In genomic region chr1:111855260-111855659, GRCh38 we compare ENCODE assay signal across 35 cellular contexts.
"Had no signal": no experiment of that assay in that cellular context is flagged by ENCODE, and none has a peak within 500 bp of the region (broad histone marks: within the 10 kb centered on the region; RNA-seq: fewer than 3 reads in every experiment).

No MANE protein-coding gene starts in this region.

- ATAC-seq: activated CD4-positive, alpha-beta T cell treated with anti-CD3 and anti-CD28 coated beads for 36 hours; activated CD8-positive, alpha-beta memory T cell treated with anti-CD3 and anti-CD28 coated beads, Interleukin-2, amount 10 ng/mL, durations not matched to agents 7 days and 5 days; activated CD8-positive, alpha-beta T cell treated with anti-CD3 and anti-CD28 coated beads, Interleukin-2, amount 10 ng/mL, durations not matched to agents 7 days and 5 days; activated naive CD8-positive, alpha-beta T cell treated with anti-CD3 and anti-CD28 coated beads, Interleukin-2, amount 50 U/mL, for 24 hours; body of pancreas; effector memory CD8-positive, alpha-beta T cell; gastroesophageal sphincter; T-helper 17 cell had no signal

- H3K9me3 Mint-ChIP-seq: activated CD4-positive, alpha-beta memory T cell treated with anti-CD3 and anti-CD28 coated beads for 36 hours; activated CD4-positive, alpha-beta T cell treated with anti-CD3 and anti-CD28 coated beads, Interleukin-2, amount 10 ng/mL, durations not matched to agents 24 days and 14 days; activated naive CD4-positive, alpha-beta T cell treated with anti-CD3 and anti-CD28 coated beads for 36 hours; activated naive CD4-positive, alpha-beta T cell treated with anti-CD3 and anti-CD28 coated beads, Interleukin-2, amount 50 U/mL, for 24 hours; activated naive CD8-positive, alpha-beta T cell treated with anti-CD3 and anti-CD28 coated beads for 36 hours; activated naive CD8-positive, alpha-beta T cell treated with anti-CD3 and anti-CD28 coated beads, Interleukin-2, amount 50 U/mL, for 24 hours; activated T-helper 1 cell treated with anti-CD3 and anti-CD28 coated beads, Interleukin-12 subunit alpha, Interleukin-12 subunit beta, Interleukin-2, Interleukin-4 antibody, amounts not matched to agents 30 ng/mL and 10 ng/mL and 1 ng/mL, durations not matched to agents 14 hours and 24 hours and 36 hours; activated T-helper 2 cell treated with anti-CD3 and anti-CD28 coated beads, Interferon-gamma antibody, Interleukin-2, Interleukin-4, amounts not matched to agents 10 μg/mL and 5 μg/mL and 100 μg/mL, durations not matched to agents 14 hours and 24 hours and 36 hours; effector memory CD8-positive, alpha-beta T cell; T-helper 2 cell treated with Interferon-gamma antibody and Interleukin-4, amounts not matched to agents 5 μg/mL and 100 μg/mL, for 36 hours had no signal

- H3K4me3 Mint-ChIP-seq: activated CD4-positive, alpha-beta memory T cell treated with anti-CD3 and anti-CD28 coated beads for 36 hours; activated CD4-positive, alpha-beta T cell treated with anti-CD3 and anti-CD28 coated beads for 36 hours; activated CD4-positive, alpha-beta T cell treated with anti-CD3 and anti-CD28 coated beads, Interleukin-2, amount 10 ng/mL, durations not matched to agents 24 days and 14 days; activated CD8-positive, alpha-beta memory T cell treated with anti-CD3 and anti-CD28 coated beads, Interleukin-2, amount 10 ng/mL, durations not matched to agents 7 days and 5 days; activated CD8-positive, alpha-beta T cell treated with anti-CD3 and anti-CD28 coated beads, Interleukin-2, amount 10 ng/mL, durations not matched to agents 7 days and 5 days; activated naive CD4-positive, alpha-beta T cell treated with anti-CD3 and anti-CD28 coated beads for 36 hours; activated naive CD4-positive, alpha-beta T cell treated with anti-CD3 and anti-CD28 coated beads, Interleukin-2, amount 50 U/mL, for 24 hours; activated naive CD8-positive, alpha-beta T cell treated with anti-CD3 and anti-CD28 coated beads for 36 hours; activated naive CD8-positive, alpha-beta T cell treated with anti-CD3 and anti-CD28 coated beads, Interleukin-2, amount 50 U/mL, for 24 hours; activated T-helper 1 cell treated with anti-CD3 and anti-CD28 coated beads, Interleukin-12 subunit alpha, Interleukin-12 subunit beta, Interleukin-2, Interleukin-4 antibody, amounts not matched to agents 30 ng/mL and 10 ng/mL and 1 ng/mL, durations not matched to agents 14 hours and 24 hours and 36 hours; effector memory CD8-positive, alpha-beta T cell; T-helper 17 cell; T-helper 2 cell treated with Interferon-gamma antibody and Interleukin-4, amounts not matched to agents 5 μg/mL and 100 μg/mL, for 36 hours had no signal

- H3K4me1 ChIP-seq: adrenal gland, body of pancreas, esophagus squamous epithelium had no signal

- H3K9me3 ChIP-seq: adrenal gland, body of pancreas, esophagus squamous epithelium, gastroesophageal sphincter had no signal

- H3K4me3 ChIP-seq: adrenal gland, body of pancreas, esophagus squamous epithelium, gastroesophageal sphincter had no signal

- H3K4me1 Mint-ChIP-seq: activated CD4-positive, alpha-beta T cell treated with anti-CD3 and anti-CD28 coated beads for 36 hours; activated CD4-positive, alpha-beta T cell treated with anti-CD3 and anti-CD28 coated beads, Interleukin-2, amount 10 ng/mL, durations not matched to agents 24 days and 14 days; activated CD8-positive, alpha-beta memory T cell treated with anti-CD3 and anti-CD28 coated beads, Interleukin-2, amount 10 ng/mL, durations not matched to agents 7 days and 5 days; activated naive CD4-positive, alpha-beta T cell treated with anti-CD3 and anti-CD28 coated beads, Interleukin-2, amount 50 U/mL, for 24 hours; activated naive CD8-positive, alpha-beta T cell treated with anti-CD3 and anti-CD28 coated beads for 36 hours; activated naive CD8-positive, alpha-beta T cell treated with anti-CD3 and anti-CD28 coated beads, Interleukin-2, amount 50 U/mL, for 24 hours had no signal

- H3K27me3 ChIP-seq: adrenal gland, body of pancreas, gastroesophageal sphincter had no signal

- H3K36me3 ChIP-seq: adrenal gland, esophagus squamous epithelium, gastroesophageal sphincter, WERI-Rb-1 had no signal

- H3K27ac Mint-ChIP-seq: activated CD4-positive, alpha-beta memory T cell treated with anti-CD3 and anti-CD28 coated beads for 36 hours; activated CD4-positive, alpha-beta T cell treated with anti-CD3 and anti-CD28 coated beads for 36 hours; activated CD4-positive, alpha-beta T cell treated with anti-CD3 and anti-CD28 coated beads, Interleukin-2, amount 10 ng/mL, durations not matched to agents 24 days and 14 days; activated CD8-positive, alpha-beta memory T cell treated with anti-CD3 and anti-CD28 coated beads, Interleukin-2, amount 10 ng/mL, durations not matched to agents 7 days and 5 days; activated CD8-positive, alpha-beta T cell treated with anti-CD3 and anti-CD28 coated beads, Interleukin-2, amount 10 ng/mL, durations not matched to agents 7 days and 5 days; activated naive CD4-positive, alpha-beta T cell treated with anti-CD3 and anti-CD28 coated beads for 36 hours; activated naive CD4-positive, alpha-beta T cell treated with anti-CD3 and anti-CD28 coated beads, Interleukin-2, amount 50 U/mL, for 24 hours; activated naive CD8-positive, alpha-beta T cell treated with anti-CD3 and anti-CD28 coated beads for 36 hours; activated naive CD8-positive, alpha-beta T cell treated with anti-CD3 and anti-CD28 coated beads, Interleukin-2, amount 50 U/mL, for 24 hours; activated T-helper 1 cell treated with anti-CD3 and anti-CD28 coated beads, Interleukin-12 subunit alpha, Interleukin-12 subunit beta, Interleukin-2, Interleukin-4 antibody, amounts not matched to agents 30 ng/mL and 10 ng/mL and 1 ng/mL, durations not matched to agents 14 hours and 24 hours and 36 hours; activated T-helper 2 cell treated with anti-CD3 and anti-CD28 coated beads, Interferon-gamma antibody, Interleukin-2, Interleukin-4, amounts not matched to agents 10 μg/mL and 5 μg/mL and 100 μg/mL, durations not matched to agents 14 hours and 24 hours and 36 hours; effector memory CD8-positive, alpha-beta T cell; T-helper 17 cell; T-helper 2 cell treated with Interferon-gamma antibody and Interleukin-4, amounts not matched to agents 5 μg/mL and 100 μg/mL, for 36 hours had no signal

- H3K36me3 Mint-ChIP-seq: activated CD4-positive, alpha-beta memory T cell treated with anti-CD3 and anti-CD28 coated beads for 36 hours; activated CD8-positive, alpha-beta memory T cell treated with anti-CD3 and anti-CD28 coated beads, Interleukin-2, amount 10 ng/mL, durations not matched to agents 7 days and 5 days; activated naive CD4-positive, alpha-beta T cell treated with anti-CD3 and anti-CD28 coated beads, Interleukin-2, amount 50 U/mL, for 24 hours; activated naive CD8-positive, alpha-beta T cell treated with anti-CD3 and anti-CD28 coated beads for 36 hours had no signal

- DNase-seq: activated CD4-positive, alpha-beta memory T cell treated with anti-CD3 and anti-CD28 coated beads for 36 hours; activated CD4-positive, alpha-beta T cell treated with anti-CD3 and anti-CD28 coated beads for 36 hours; activated CD4-positive, alpha-beta T cell treated with anti-CD3 and anti-CD28 coated beads, Interleukin-2, amount 10 ng/mL, durations not matched to agents 24 days and 14 days; activated CD4-positive, CD25-positive, alpha-beta regulatory T cell; activated CD4-positive, CD25-positive, alpha-beta regulatory T cell treated with anti-CD3 and anti-CD28 coated beads, Interleukin-2, amount 50 U/mL, for 72 hours; activated CD8-positive, alpha-beta memory T cell treated with anti-CD3 and anti-CD28 coated beads, Interleukin-2, amount 10 ng/mL, durations not matched to agents 7 days and 5 days; activated CD8-positive, alpha-beta memory T cell treated with anti-CD3 and anti-CD28 coated beads, Interleukin-2, amount 50 U/mL, for 4 hours; activated CD8-positive, alpha-beta T cell treated with anti-CD3 and anti-CD28 coated beads, Interleukin-2, amount 10 ng/mL, durations not matched to agents 7 days and 5 days; activated effector memory CD4-positive, alpha-beta T cell treated with anti-CD3 and anti-CD28 coated beads, Interleukin-2, amount 50 U/mL, for 16 hours; activated naive CD4-positive, alpha-beta T cell treated with anti-CD3 and anti-CD28 coated beads for 36 hours; activated naive CD8-positive, alpha-beta T cell treated with anti-CD3 and anti-CD28 coated beads for 36 hours; activated naive CD8-positive, alpha-beta T cell treated with anti-CD3 and anti-CD28 coated beads, Interleukin-2, amount 50 U/mL, for 24 hours; activated T-cell treated with anti-CD3 and anti-CD28 coated beads, Interleukin-2, amount 50 U/mL, for 1 hour; activated T-cell treated with anti-CD3 and anti-CD28 coated beads, Interleukin-2, amount 50 U/mL, for 48 hours; adrenal gland; amygdala; aorta; body of pancreas; caudate nucleus; cortex of kidney; dermis blood vessel endothelial cell; effector CD4-positive, alpha-beta T cell; effector memory CD8-positive, alpha-beta T cell; esophagus squamous epithelium; foreskin melanocyte; T-helper 1 cell; T-helper 17 cell; T1000 had no signal

- H3K27ac ChIP-seq: adrenal gland, body of pancreas, epithelial cell of prostate, esophagus squamous epithelium, gastroesophageal sphincter, WERI-Rb-1 had no signal
